In the genomic region with DNA sequence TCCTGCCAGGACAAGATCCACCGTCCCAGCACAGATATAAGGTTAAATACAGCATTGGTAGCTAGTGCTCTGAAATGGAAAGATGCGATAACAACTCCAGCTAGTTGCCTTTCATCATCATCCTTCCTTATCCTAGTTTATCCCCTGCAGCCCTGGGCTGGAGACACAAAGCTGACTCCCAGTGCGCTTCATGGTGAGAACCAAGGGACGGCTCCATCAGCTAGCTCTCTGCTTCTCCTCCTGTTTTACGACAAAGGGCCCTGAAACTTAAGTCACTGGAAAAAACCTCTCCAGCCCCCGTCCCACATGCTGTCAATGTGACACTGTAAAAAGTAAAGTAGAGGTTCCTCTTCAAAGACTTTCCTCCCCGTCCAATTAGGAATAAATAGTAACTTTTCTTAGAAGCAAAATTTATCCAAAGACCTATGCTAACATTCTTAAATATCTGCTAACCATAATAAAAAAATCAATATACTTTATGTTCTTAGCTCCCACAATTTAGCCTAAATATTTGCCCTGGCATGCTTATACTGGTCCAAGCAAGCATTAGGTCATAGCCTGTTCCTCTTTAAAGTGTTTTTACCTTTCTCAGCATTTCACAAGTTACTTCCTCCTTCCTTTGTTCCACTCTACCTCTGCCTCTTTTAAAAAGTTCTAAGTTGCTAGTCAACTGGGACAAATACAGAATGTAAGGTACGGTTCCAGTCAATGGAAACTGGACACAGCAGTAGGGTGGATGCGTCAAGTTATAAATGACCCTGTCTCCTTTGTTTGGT, we compare ENCODE assay signal across 24 cellular contexts. TPM values are rescaled to one million over a fixed set of nuclear protein-coding genes. Genes with fewer than 3 reads are reported as not detected.
DNase-seq lines count a peak whose midpoint lies in the region; FAIRE-seq and TF ChIP-seq lines count a peak whose summit lies in the region.
"Had no signal": no experiment of that assay in that cellular context is flagged by ENCODE, and none has a peak within 500 bp of the region (broad histone marks: within the 10 kb centered on the region; RNA-seq: fewer than 3 reads in every experiment).

No MANE protein-coding gene starts in this region.

- no peak overlapping the region for H2AFZ ChIP-seq in OCI-LY7 (ENCODE audit: low read length)

- intact Hi-C loops in activated T-helper 2 cell treated with anti-CD3 and anti-CD28 coated beads, Interferon-gamma antibody, Interleukin-2, Interleukin-4, amounts not matched to agents 10 μg/mL and 5 μg/mL and 100 μg/mL, durations not matched to agents 14 hours and 24 hours and 36 hours (cut with micrococcal nuclease), result no loop called here
- intact Hi-C loops in OCI-LY7 (cut with micrococcal nuclease; ENCODE audit: unreplicated experiment) (no loop called here), adrenal gland (cut with DNase I) (no loop called here)

- no peaks in the 10 kb centered on the region for H3K4me1 Mint-ChIP-seq in activated T-helper 2 cell treated with anti-CD3 and anti-CD28 coated beads, Interferon-gamma antibody, Interleukin-2, Interleukin-4, amounts not matched to agents 10 μg/mL and 5 μg/mL and 100 μg/mL, durations not matched to agents 14 hours and 24 hours and 36 hours (ENCODE audit: low read depth)
- H3K4me1 Mint-ChIP-seq: activated naive CD8-positive, alpha-beta T cell treated with anti-CD3 and anti-CD28 coated beads, Interleukin-2, amount 50 U/mL, for 24 hours; CD14-positive monocyte had no signal

- POLR2A ChIA-PET in OCI-LY7 (lab: Charles Lee), result interaction anchor here (0.5 kb wide), 1 partner anchor 20 kb away, joined by 3 read pairs; no protein-coding TSS in a partner anchor

- H3K36me3 ChIP-seq in bronchial epithelial cell (ENCODE audit: control insufficient read depth, insufficient read depth, low read length) (no peaks in the 10 kb centered on the region), OCI-LY7 (ENCODE audit: insufficient read depth, low read length) (no peaks in the 10 kb centered on the region), adrenal gland (replicated peaks in 1 of 2) (no peaks in the 10 kb centered on the region)
- H3K36me3 ChIP-seq: lower lobe of right lung, WERI-Rb-1 had no signal

- H3K27me3 ChIP-seq in bronchial epithelial cell (ENCODE audit: control insufficient read depth, insufficient read depth, low read length) (no peaks in the 10 kb centered on the region), adrenal gland (no peaks in the 10 kb centered on the region)
- H3K27me3 ChIP-seq: testis had no signal

- no peaks in the 10 kb centered on the region for H3K79me2 ChIP-seq in OCI-LY7 (ENCODE audit: insufficient read depth, low read depth, low read length)

- H3K4me2 ChIP-seq in OCI-LY7 (ENCODE audit: low read length), result no peak overlapping the region

- peaks cover 3% of the 10 kb centered on the region for H3K27me3 Mint-ChIP-seq in activated T-helper 2 cell treated with anti-CD3 and anti-CD28 coated beads, Interferon-gamma antibody, Interleukin-2, Interleukin-4, amounts not matched to agents 10 μg/mL and 5 μg/mL and 100 μg/mL, durations not matched to agents 14 hours and 24 hours and 36 hours (ENCODE audit: low read depth)
- H3K27me3 Mint-ChIP-seq: dendritic cell treated with granulocyte-macrophage colony-stimulating factor and Interleukin-4, amounts not matched to agents 40 ng/mL and 50 ng/mL, for 4 days; stimulated activated naive B cell treated with anti-CD40 and anti-IgM and Interleukin-4, amounts not matched to agents 10 μg/mL and 1 μg/mL and 100 μg/mL, for 72 hours had no signal

- DNase-seq in ELF-1 (ENCODE audit: low read depth, low spot score) (peak; percentile 44), KBM-7 (peak; percentile 70), bronchial epithelial cell (ENCODE audit: low read depth) (peak; percentile 63), left kidney (ENCODE audit: low read depth, low spot score) (peak; percentile 59), OCI-LY7 (ENCODE audit: low spot score) (no peak), adrenal gland (no peak), NCI-H446 (lab: John Stamatoyannopoulos, UW) (no peak)
- DNase-seq in activated T-helper 2 cell treated with anti-CD3 and anti-CD28 coated beads, Interferon-gamma antibody, Interleukin-2, Interleukin-4, amounts not matched to agents 10 μg/mL and 5 μg/mL and 100 μg/mL, durations not matched to agents 14 hours and 24 hours and 36 hours (ENCODE audit: low spot score), result no peak
- DNase-seq: activated CD4-positive, alpha-beta T cell treated with anti-CD3 and anti-CD28 coated beads, Interleukin-2, amount 50 U/mL, for 48 hours; activated effector memory CD4-positive, alpha-beta T cell treated with Interleukin-2 at 50 U/mL for 16 hours; activated naive CD8-positive, alpha-beta T cell treated with anti-CD3 and anti-CD28 coated beads, Interleukin-2, amount 50 U/mL, for 24 hours; EL; HCEC 1CT; lower lobe of right lung; NCI-H1092 treated with DMSO at 0.1 percent for 48 hours; NCI-H2029; NCI-H345; NCI-H82; stimulated activated CD4-positive, alpha-beta T cell treated with anti-CD3 and anti-CD28 coated beads, Interleukin-2, amount 100 ng/mL, for 48 hours; stimulated activated naive B cell treated with anti-CD40 and anti-IgM and Interleukin-4, amounts not matched to agents 10 μg/mL and 1 μg/mL and 100 μg/mL, for 72 hours; testis; WERI-Rb-1 had no signal

- H3K27ac ChIP-seq in OCI-LY7 (ENCODE audit: low read depth, low read length, poor library complexity, severe bottlenecking) (no peak overlapping the region), adrenal gland (no peak overlapping the region)
- H3K27ac ChIP-seq: lower lobe of right lung, testis, WERI-Rb-1 had no signal

- H3K4me1 ChIP-seq in OCI-LY7 (ENCODE audit: insufficient read depth, low read length, poor library complexity, severe bottlenecking) (no peaks in the 10 kb centered on the region), adrenal gland (replicated peaks in 1 of 2) (no peaks in the 10 kb centered on the region)
- H3K4me1 ChIP-seq: lower lobe of right lung, testis had no signal

- H3K27ac Mint-ChIP-seq in activated T-helper 2 cell treated with anti-CD3 and anti-CD28 coated beads, Interferon-gamma antibody, Interleukin-2, Interleukin-4, amounts not matched to agents 10 μg/mL and 5 μg/mL and 100 μg/mL, durations not matched to agents 14 hours and 24 hours and 36 hours, result no peak overlapping the region
- H3K27ac Mint-ChIP-seq: activated naive CD8-positive, alpha-beta T cell treated with anti-CD3 and anti-CD28 coated beads, Interleukin-2, amount 50 U/mL, for 24 hours; dendritic cell treated with granulocyte-macrophage colony-stimulating factor and Interleukin-4, amounts not matched to agents 40 ng/mL and 50 ng/mL, for 4 days; stimulated activated naive B cell treated with anti-CD40 and anti-IgM and Interleukin-4, amounts not matched to agents 10 μg/mL and 1 μg/mL and 100 μg/mL, for 72 hours had no signal

- in situ Hi-C loops in KBM-7 (cut with MboI; ENCODE audit: low pct_unique_long_range_greater_than_20kb, low sequenced_read_pairs), result no loop called here

- CTCF ChIA-PET in OCI-LY7 (lab: Charles Lee; ENCODE audit: unreplicated experiment), result interaction anchor here (0.6 kb wide), 1 partner anchor 15 kb away, joined by 3 read pairs; no protein-coding TSS in a partner anchor

- H3K9me3 Mint-ChIP-seq in activated T-helper 2 cell treated with anti-CD3 and anti-CD28 coated beads, Interferon-gamma antibody, Interleukin-2, Interleukin-4, amounts not matched to agents 10 μg/mL and 5 μg/mL and 100 μg/mL, durations not matched to agents 14 hours and 24 hours and 36 hours, result no peaks in the 10 kb centered on the region
- H3K9me3 Mint-ChIP-seq: activated naive CD8-positive, alpha-beta T cell treated with anti-CD3 and anti-CD28 coated beads, Interleukin-2, amount 50 U/mL, for 24 hours; CD14-positive monocyte; dendritic cell treated with granulocyte-macrophage colony-stimulating factor and Interleukin-4, amounts not matched to agents 40 ng/mL and 50 ng/mL, for 4 days; stimulated activated naive B cell treated with anti-CD40 and anti-IgM and Interleukin-4, amounts not matched to agents 10 μg/mL and 1 μg/mL and 100 μg/mL, for 72 hours had no signal

- H3K36me3 Mint-ChIP-seq in activated T-helper 2 cell treated with anti-CD3 and anti-CD28 coated beads, Interferon-gamma antibody, Interleukin-2, Interleukin-4, amounts not matched to agents 10 μg/mL and 5 μg/mL and 100 μg/mL, durations not matched to agents 14 hours and 24 hours and 36 hours (ENCODE audit: low read depth), result no peaks in the 10 kb centered on the region
- H3K36me3 Mint-ChIP-seq: CD14-positive monocyte; stimulated activated naive B cell treated with anti-CD40 and anti-IgM and Interleukin-4, amounts not matched to agents 10 μg/mL and 1 μg/mL and 100 μg/mL, for 72 hours had no signal

- BruUV-seq in OCI-LY7 (replicated peaks; lab: Mats Ljungman, UMichigan), result no TSS peak

- no peak for FAIRE-seq in bronchial epithelial cell (lab: Jason Lieb, UNC)

- no peaks in the 10 kb centered on the region for H3K9me2 ChIP-seq in OCI-LY7 (ENCODE audit: insufficient read depth, low read length)

- H3K9me3 ChIP-seq in OCI-LY7 (ENCODE audit: low read length) (no peaks in the 10 kb centered on the region), adrenal gland (replicated peaks in 1 of 3) (no peaks in the 10 kb centered on the region)
- H3K9me3 ChIP-seq: lower lobe of right lung, testis had no signal

- TF ChIP-seq CTCF in bronchial epithelial cell (IDR thresholded peaks at IDR 0.05; ENCODE audit: insufficient read depth, low read length, severe bottlenecking) (no peak), OCI-LY7 (conservative IDR thresholded peaks at IDR 0.05; ENCODE audit: low read length) (no peak), adrenal gland (IDR thresholded peaks at IDR 0.05) (no peak)

- 84 to 87% (median 86%) methylated on average over 9 of the region's 9 CpGs for WGBS in adrenal gland, 4 donors

- H3K4me3 Mint-ChIP-seq in activated T-helper 2 cell treated with anti-CD3 and anti-CD28 coated beads, Interferon-gamma antibody, Interleukin-2, Interleukin-4, amounts not matched to agents 10 μg/mL and 5 μg/mL and 100 μg/mL, durations not matched to agents 14 hours and 24 hours and 36 hours (ENCODE audit: low read depth), result no peak overlapping the region
- H3K4me3 Mint-ChIP-seq: activated naive CD8-positive, alpha-beta T cell treated with anti-CD3 and anti-CD28 coated beads, Interleukin-2, amount 50 U/mL, for 24 hours; CD14-positive monocyte; dendritic cell treated with granulocyte-macrophage colony-stimulating factor and Interleukin-4, amounts not matched to agents 40 ng/mL and 50 ng/mL, for 4 days; stimulated activated naive B cell treated with anti-CD40 and anti-IgM and Interleukin-4, amounts not matched to agents 10 μg/mL and 1 μg/mL and 100 μg/mL, for 72 hours had no signal

- H3K4me3 ChIP-seq in bronchial epithelial cell (ENCODE audit: low read depth, low read length) (no peak overlapping the region), OCI-LY7 (ENCODE audit: low read depth, low read length, poor library complexity, severe bottlenecking) (no peak overlapping the region), adrenal gland (no peak overlapping the region)
- H3K4me3 ChIP-seq: lower lobe of right lung, testis had no signal

- H4K20me1 ChIP-seq in OCI-LY7 (ENCODE audit: insufficient read depth, low read length), result no peaks in the 10 kb centered on the region

- TF ChIP-seq POLR2A in adrenal gland (IDR thresholded peaks at IDR 0.05), result no peak

RNA-seq across cellular contexts. Expression of gene CDC14B, which starts 37.6 kb away (rescaled TPM):
- total RNA-seq in bronchial epithelial cell (8.4 and 11.6 TPM in 2 replicates), OCI-LY7 (2022) (0.27 and 0.44 TPM in 2 replicates), adrenal gland (10 to 100 TPM in 7 of 8 donors, 1 to 10 TPM in 1; 9.7 to 19.1 (median 16.8) TPM)
- 6.5 and 6.9 TPM in 2 replicates for total RNA-seq in activated T-helper 2 cell treated with anti-CD3 and anti-CD28 coated beads, Interferon-gamma antibody, Interleukin-2, Interleukin-4, amounts not matched to agents 10 μg/mL and 5 μg/mL and 100 μg/mL, durations not matched to agents 14 hours and 24 hours and 36 hours
- not detected in 2 replicates for total RNA-seq in OCI-LY7 (2014; rRNA removed; shearing (Covaris generic))
- polyA plus RNA-seq in adrenal gland, result 1 to 10 TPM; 7.5 to 8.9 (median 8.2) TPM

Comparison
In these comparisons a context has a peak if more than half of its experiments do, and no peak if none do; other contexts are left out.
1. DNase-seq: peak in ELF-1 (single experiment), KBM-7 (single experiment), bronchial epithelial cell (single experiment) and left kidney (single experiment); none in activated T-helper 2 cell treated with anti-CD3 and anti-CD28 coated beads, Interferon-gamma antibody, Interleukin-2, Interleukin-4, amounts not matched to agents 10 μg/mL and 5 μg/mL and 100 μg/mL, durations not matched to agents 14 hours and 24 hours and 36 hours (single experiment), OCI-LY7 (single experiment), adrenal gland (0 of 7) and NCI-H446 (0 of 2).